ENCODE assay signal across 8 cellular contexts in genomic region chr17:2070241-2071023, GRCh38. TPM values are rescaled to one million over a fixed set of nuclear protein-coding genes. Genes with fewer than 3 reads are reported as not detected.
A peak's percentile ranks its signal among the peaks of the same experiment; 100 is the strongest.
DNase-seq lines count a peak whose midpoint lies in the region; ATAC-seq and TF ChIP-seq lines count a peak whose summit lies in the region.

No MANE protein-coding gene starts in this region.

- POLR2A ChIA-PET in activated CD4-positive, alpha-beta T cell treated with anti-CD3 and anti-CD28 coated beads for 36 hours (lab: Charles Lee): interaction anchor here (0.6 to 2.6 kb wide), 6 partner anchors 16 to 283 kb away, joined by 3 to 23 read pairs (median 5); no protein-coding TSS in a partner anchor
- POLR2A ChIA-PET in activated B cell treated with CpG ODN at 0.5 μM for 24 hours (lab: Charles Lee): interaction anchor here (0.5 to 24.5 kb wide), 8 partner anchors 10 to 386 kb away, joined by 3 to 449 read pairs (median 4); no protein-coding TSS in a partner anchor

- intact Hi-C loops in activated CD4-positive, alpha-beta T cell treated with anti-CD3 and anti-CD28 coated beads for 36 hours (cut with DNase I, micrococcal nuclease): loop anchor here (1.0 to 5.0 kb wide), 4 partner anchors 16 to 192 kb away; no protein-coding TSS in a partner anchor
- intact Hi-C loops in activated B cell treated with CpG ODN at 0.5 μM for 24 hours (cut with micrococcal nuclease): loop anchor here (1.0 kb wide), 3 partner anchors 11 to 17 kb away; no protein-coding TSS in a partner anchor
- intact Hi-C loops in lower lobe of right lung (cut with DNase I): no loop called here

- peak overlapping the region; percentile 82 for H3K27ac Mint-ChIP-seq in activated CD4-positive, alpha-beta T cell treated with anti-CD3 and anti-CD28 coated beads for 36 hours
- peak overlapping the region; percentile 79 for H3K27ac Mint-ChIP-seq in activated B cell treated with CpG ODN at 0.5 μM for 24 hours

- no peaks in the 10 kb centered on the region for H3K27me3 ChIP-seq in lower lobe of right lung (ENCODE audit: low read depth)

- H3K27me3 Mint-ChIP-seq in activated CD4-positive, alpha-beta T cell treated with anti-CD3 and anti-CD28 coated beads for 36 hours: peaks cover 3% of the 10 kb centered on the region
- no peaks in the 10 kb centered on the region for H3K27me3 Mint-ChIP-seq in activated B cell treated with CpG ODN at 0.5 μM for 24 hours

- H3K27ac ChIP-seq in lower lobe of right lung: peak overlapping the region; percentile 86

- peaks cover 66% of the 10 kb centered on the region for H3K4me1 ChIP-seq in lower lobe of right lung

- H3K36me3 Mint-ChIP-seq in activated CD4-positive, alpha-beta T cell treated with anti-CD3 and anti-CD28 coated beads for 36 hours (ENCODE audit: low read depth): peaks cover 52% of the 10 kb centered on the region
- peaks cover 42% of the 10 kb centered on the region for H3K36me3 Mint-ChIP-seq in activated B cell treated with CpG ODN at 0.5 μM for 24 hours (ENCODE audit: low read depth)

- peak overlapping the region; percentile 36 for H3K4me3 Mint-ChIP-seq in activated CD4-positive, alpha-beta T cell treated with anti-CD3 and anti-CD28 coated beads for 36 hours
- H3K4me3 Mint-ChIP-seq in activated B cell treated with CpG ODN at 0.5 μM for 24 hours: peak overlapping the region; percentile 59

- peak; percentile 88 for ATAC-seq in activated CD4-positive, alpha-beta T cell treated with anti-CD3 and anti-CD28 coated beads for 36 hours
- ATAC-seq in HG02870 (IDR thresholded peaks at IDR 0.05; ENCODE audit: unreplicated experiment) (peak; percentile 76), activated B cell treated with CpG ODN at 0.5 μM for 24 hours (ENCODE audit: low read depth) (peak; percentile 90), lower lobe of right lung (no peak)

- peak; percentile 91 for DNase-seq in activated CD4-positive, alpha-beta T cell treated with anti-CD3 and anti-CD28 coated beads for 36 hours
- no peak for DNase-seq in activated CD4-positive, alpha-beta T cell treated with anti-CD3 and anti-CD28 coated beads, Interleukin-2, amount 50 U/mL, for 1 hour
- no peak for DNase-seq in activated B cell treated with CpG ODN at 0.5 μM for 24 hours
- no peak for DNase-seq in lower lobe of right lung
- DNase-seq in occipital lobe (lab: John Stamatoyannopoulos, UW): no peak
- no peak for DNase-seq in hippocampal formation (lab: John Stamatoyannopoulos, UW)
- no peak for DNase-seq in NCI-H1694 treated with DMSO at 0.1 percent for 48 hours (lab: John Stamatoyannopoulos, UW)

- no peaks in the 10 kb centered on the region for H3K9me3 Mint-ChIP-seq in activated CD4-positive, alpha-beta T cell treated with anti-CD3 and anti-CD28 coated beads for 36 hours (ENCODE audit: low read depth)
- no peaks in the 10 kb centered on the region for H3K9me3 Mint-ChIP-seq in activated B cell treated with CpG ODN at 0.5 μM for 24 hours

- TF ChIP-seq CTCF in activated B cell treated with CpG ODN at 0.5 μM for 24 hours (IDR thresholded peaks at IDR 0.05): no peak
- no peak for TF ChIP-seq CTCF in lower lobe of right lung (IDR thresholded peaks at IDR 0.05)

- peaks cover 36% of the 10 kb centered on the region for H3K4me1 Mint-ChIP-seq in activated CD4-positive, alpha-beta T cell treated with anti-CD3 and anti-CD28 coated beads for 36 hours
- peaks cover 43% of the 10 kb centered on the region for H3K4me1 Mint-ChIP-seq in activated B cell treated with CpG ODN at 0.5 μM for 24 hours

- peaks cover 18% of the 10 kb centered on the region for H3K36me3 ChIP-seq in lower lobe of right lung

- no peaks in the 10 kb centered on the region for H3K9me3 ChIP-seq in lower lobe of right lung

- CTCF ChIA-PET in activated CD4-positive, alpha-beta T cell treated with anti-CD3 and anti-CD28 coated beads for 36 hours (lab: Charles Lee): interaction anchor here (0.6 to 4.6 kb wide), 10 partner anchors 11 to 540 kb away, joined by 3 to 55 read pairs (median 3); partner anchors contain the start of genes HIC1 and OVCA2
- CTCF ChIA-PET in activated B cell treated with CpG ODN at 0.5 μM for 24 hours (lab: Charles Lee): interaction anchor here (1.2 to 2.9 kb wide), 5 partner anchors 13 to 174 kb away, joined by 3 to 21 read pairs (median 5); partner anchors contain the start of gene HIC1

- H3K4me3 ChIP-seq in lower lobe of right lung: no peak overlapping the region

RNA-seq across cellular contexts. Expression of gene HIC1, which starts 15.5 kb away (rescaled TPM):
- total RNA-seq in activated CD4-positive, alpha-beta T cell treated with anti-CD3 and anti-CD28 coated beads for 36 hours: 10 to 100 TPM; 13.6 to 16.5 TPM
- total RNA-seq in activated B cell treated with CpG ODN at 0.5 μM for 24 hours (8.3 and 9.3 TPM in 2 replicates), lower lobe of right lung (20.6 TPM), occipital lobe (3.1 TPM)

RNA-seq across cellular contexts. Expression of gene OVCA2, which starts 28.6 kb away (rescaled TPM):
- 10 to 100 TPM; 31.4 to 38.6 TPM for total RNA-seq in activated CD4-positive, alpha-beta T cell treated with anti-CD3 and anti-CD28 coated beads for 36 hours
- total RNA-seq in activated B cell treated with CpG ODN at 0.5 μM for 24 hours (29.4 and 31.2 TPM in 2 replicates), lower lobe of right lung (20.3 TPM), occipital lobe (15.8 TPM)

RNA-seq across cellular contexts. Expression of gene DPH1, which starts 40.5 kb away (rescaled TPM):
- 10 to 100 TPM; 29.1 to 37.0 TPM for total RNA-seq in activated CD4-positive, alpha-beta T cell treated with anti-CD3 and anti-CD28 coated beads for 36 hours
- total RNA-seq in activated B cell treated with CpG ODN at 0.5 μM for 24 hours (49.3 and 63.4 TPM in 2 replicates), lower lobe of right lung (38.0 TPM), occipital lobe (20.7 TPM)

RNA-seq across cellular contexts. Expression of gene RTN4RL1, which starts 45.3 kb away (rescaled TPM):
- total RNA-seq in activated CD4-positive, alpha-beta T cell treated with anti-CD3 and anti-CD28 coated beads for 36 hours: under 1 TPM; 0.11 to 0.18 TPM
- total RNA-seq in activated B cell treated with CpG ODN at 0.5 μM for 24 hours (not detected in 2 replicates), lower lobe of right lung (5.8 TPM), occipital lobe (25.0 TPM)

Comparison
In these comparisons a context has a peak if more than half of its experiments do, and no peak if none do; other contexts are left out.
1. ATAC-seq: peak in activated CD4-positive, alpha-beta T cell treated with anti-CD3 and anti-CD28 coated beads for 36 hours (single experiment), HG02870 (single experiment) and activated B cell treated with CpG ODN at 0.5 μM for 24 hours (single experiment); none in lower lobe of right lung (0 of 2).